ENCODE assay signal across 8 cellular contexts in the genomic region with DNA sequence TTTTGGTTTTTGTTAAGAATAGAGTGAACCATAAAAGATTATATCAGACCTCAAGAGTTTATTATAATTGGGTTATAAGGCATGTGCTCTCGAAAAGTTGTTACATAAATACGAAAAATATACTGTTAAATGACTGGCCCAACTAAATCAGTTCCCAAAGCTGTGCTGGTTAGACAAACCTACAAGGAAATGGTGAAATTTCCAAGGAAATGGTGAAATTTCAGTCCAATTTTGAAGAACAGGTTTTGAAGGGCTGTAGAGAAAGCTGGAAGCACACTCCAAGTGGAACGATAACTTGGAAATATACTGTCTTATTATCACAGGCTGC. TPM values are rescaled to one million over a fixed set of nuclear protein-coding genes. Genes with fewer than 3 reads are reported as not detected.
DNase-seq lines count a peak whose midpoint lies in the region; ATAC-seq, FAIRE-seq and TF ChIP-seq lines count a peak whose summit lies in the region.

No MANE protein-coding gene starts in this region.

- H3K9ac ChIP-seq in MM.1S (ENCODE audit: low read length): peak overlapping the region; percentile 86

- TF ChIP-seq CTCF in BE2C (IDR thresholded peaks at IDR 0.05; ENCODE audit: low read depth, low read length): no peak
- no peak for TF ChIP-seq CTCF in MM.1S (IDR thresholded peaks at IDR 0.05; ENCODE audit: low read length)
- TF ChIP-seq CTCF in pancreas (IDR thresholded peaks at IDR 0.05): no peak

- no peak overlapping the region for H3K27ac Mint-ChIP-seq in activated CD4-positive, alpha-beta memory T cell treated with anti-CD3 and anti-CD28 coated beads, Interleukin-2, amount 10 ng/mL, durations not matched to agents 7 days and 5 days
- H3K27ac Mint-ChIP-seq in activated naive CD8-positive, alpha-beta T cell treated with anti-CD3 and anti-CD28 coated beads, Interleukin-2, amount 50 U/mL, for 24 hours: no peak overlapping the region

- CTCF ChIA-PET in activated CD4-positive, alpha-beta memory T cell treated with anti-CD3 and anti-CD28 coated beads, Interleukin-2, amount 10 ng/mL, durations not matched to agents 7 days and 5 days (lab: Charles Lee): interaction anchor here (0.9 to 3.5 kb wide), 11 partner anchors 9 to 674 kb away, joined by 3 to 46 read pairs (median 6); a partner anchor contains a TSS

- peaks cover 7% of the 10 kb centered on the region; the same call in 1 of the 2 replicates for H3F3A ChIP-seq in MM.1S (ENCODE audit: insufficient read depth, low read length)

- intact Hi-C loops in pancreas (cut with DNase I): no loop called here

- ATAC-seq in pancreas (no peak), HG02884 (IDR thresholded peaks at IDR 0.05; ENCODE audit: unreplicated experiment) (no peak)
- no peak for ATAC-seq in activated naive CD8-positive, alpha-beta T cell treated with anti-CD3 and anti-CD28 coated beads, Interleukin-2, amount 50 U/mL, for 24 hours

- H3K27me3 ChIP-seq in BE2C (no peaks in the 10 kb centered on the region), MM.1S (replicated peaks; ENCODE audit: insufficient read depth, low read length) (no peaks in the 10 kb centered on the region), esophagus (ENCODE audit: control insufficient read depth in 1 of 2, insufficient read depth in 2 of 2, low read length in 2 of 2) (no peaks in the 10 kb centered on the region), pancreas (no peaks in the 10 kb centered on the region)

- no peaks in the 10 kb centered on the region for H4K20me1 ChIP-seq in MM.1S (ENCODE audit: insufficient read depth, low read length)

- 2% methylated on average over 3 of the region's 3 CpGs for WGBS in esophagus, 2 donors
- 1 to 4% methylated on average over 3 of the region's 3 CpGs for WGBS in pancreas, 2 donors

- H3K9me2 ChIP-seq in MM.1S (replicated peaks; ENCODE audit: insufficient read depth, low read length): no peaks in the 10 kb centered on the region

- no peak for DNase-seq in BE2C
- no peak for DNase-seq in MM.1S
- no peak for DNase-seq in pancreas
- DNase-seq in NOMO-1 treated with dmso at 0.1 percent for 144 hours (lab: John Stamatoyannopoulos, UW; ENCODE audit: unreplicated experiment): no peak
- no peak for DNase-seq in activated CD4-positive, alpha-beta memory T cell treated with anti-CD3 and anti-CD28 coated beads, Interleukin-2, amount 10 ng/mL, durations not matched to agents 7 days and 5 days
- no peak for DNase-seq in activated naive CD8-positive, alpha-beta T cell treated with anti-CD3 and anti-CD28 coated beads, Interleukin-2, amount 50 U/mL, for 24 hours

- no peak overlapping the region for H3K4me3 Mint-ChIP-seq in activated CD4-positive, alpha-beta memory T cell treated with anti-CD3 and anti-CD28 coated beads, Interleukin-2, amount 10 ng/mL, durations not matched to agents 7 days and 5 days
- H3K4me3 Mint-ChIP-seq in activated naive CD8-positive, alpha-beta T cell treated with anti-CD3 and anti-CD28 coated beads, Interleukin-2, amount 50 U/mL, for 24 hours: no peak overlapping the region

- POLR2A ChIA-PET in activated CD4-positive, alpha-beta memory T cell treated with anti-CD3 and anti-CD28 coated beads, Interleukin-2, amount 10 ng/mL, durations not matched to agents 7 days and 5 days (lab: Charles Lee): interaction anchor here (1.0 to 2.7 kb wide), 13 partner anchors 9 to 685 kb away, joined by 3 to 34 read pairs (median 8); a partner anchor contains a TSS

- H3K9me3 ChIP-seq in BE2C (no peaks in the 10 kb centered on the region), MM.1S (replicated peaks; ENCODE audit: insufficient read depth, low read length) (no peaks in the 10 kb centered on the region), esophagus (ENCODE audit: control insufficient read depth in 2 of 2, insufficient read depth in 1 of 2, low read depth in 1 of 2, low read length in 1 of 2) (no peaks in the 10 kb centered on the region), pancreas (no peaks in the 10 kb centered on the region)

- peak overlapping the region; percentile 96 for H3K4me3 ChIP-seq in BE2C (ENCODE audit: low read depth, low read length)
- H3K4me3 ChIP-seq in MM.1S (ENCODE audit: low read length): peak overlapping the region; percentile 97
- peak overlapping the region; percentile 83 to 94 for H3K4me3 ChIP-seq in esophagus (ENCODE audit: low read depth in 1 of 2, low read length in 2 of 2)
- peak overlapping the region; percentile 62 to 79 (median 76) for H3K4me3 ChIP-seq in pancreas

- no peaks in the 10 kb centered on the region for H3K36me3 ChIP-seq in BE2C
- no peaks in the 10 kb centered on the region for H3K36me3 ChIP-seq in MM.1S (replicated peaks; ENCODE audit: insufficient read depth, low read length)
- no peaks in the 10 kb centered on the region for H3K36me3 ChIP-seq in esophagus (ENCODE audit: control insufficient read depth in 2 of 2, insufficient read depth in 2 of 2, low read length in 1 of 2)
- H3K36me3 ChIP-seq in pancreas: no peaks in the 10 kb centered on the region

- H3K36me3 Mint-ChIP-seq in activated CD4-positive, alpha-beta memory T cell treated with anti-CD3 and anti-CD28 coated beads, Interleukin-2, amount 10 ng/mL, durations not matched to agents 7 days and 5 days (ENCODE audit: low read depth): no peaks in the 10 kb centered on the region
- H3K36me3 Mint-ChIP-seq in activated naive CD8-positive, alpha-beta T cell treated with anti-CD3 and anti-CD28 coated beads, Interleukin-2, amount 50 U/mL, for 24 hours (ENCODE audit: low read depth): no peaks in the 10 kb centered on the region

- peaks cover 51% of the 10 kb centered on the region for H3K79me2 ChIP-seq in MM.1S (ENCODE audit: low read length)

- H3K27ac ChIP-seq in MM.1S (ENCODE audit: low read length) (peak overlapping the region; percentile 42; the same call in 1 of the 2 replicates), esophagus (ENCODE audit: low read depth in 2 of 2, low read length in 1 of 2) (peak overlapping the region; percentile 77 to 93), pancreas (peak overlapping the region; percentile 25 to 88 (median 86))

- H3K4me1 ChIP-seq in BE2C (no peaks in the 10 kb centered on the region), MM.1S (ENCODE audit: low read length) (0 out of 2 replicates have a peak, but pooled peaks cover 3% of the 10 kb centered on the region), esophagus (ENCODE audit: control insufficient read depth in 2 of 2, insufficient read depth in 2 of 2, low read length in 1 of 2) (no peaks in the 10 kb centered on the region), pancreas (peaks cover 0 to 29% (median 6%) of the 10 kb centered on the region in 3 donors)

- no peak for FAIRE-seq in pancreas (lab: Jason Lieb, UNC)

- H2AFZ ChIP-seq in MM.1S (ENCODE audit: low read length): peak overlapping the region; percentile 97

- H3K4me1 Mint-ChIP-seq in activated CD4-positive, alpha-beta memory T cell treated with anti-CD3 and anti-CD28 coated beads, Interleukin-2, amount 10 ng/mL, durations not matched to agents 7 days and 5 days: peaks cover 14% of the 10 kb centered on the region
- H3K4me1 Mint-ChIP-seq in activated naive CD8-positive, alpha-beta T cell treated with anti-CD3 and anti-CD28 coated beads, Interleukin-2, amount 50 U/mL, for 24 hours: peaks cover 9% of the 10 kb centered on the region

- H3K27me3 Mint-ChIP-seq in activated CD4-positive, alpha-beta memory T cell treated with anti-CD3 and anti-CD28 coated beads, Interleukin-2, amount 10 ng/mL, durations not matched to agents 7 days and 5 days: no peaks in the 10 kb centered on the region
- H3K27me3 Mint-ChIP-seq in activated naive CD8-positive, alpha-beta T cell treated with anti-CD3 and anti-CD28 coated beads, Interleukin-2, amount 50 U/mL, for 24 hours: no peaks in the 10 kb centered on the region

- peak overlapping the region; percentile 76 for H3K4me2 ChIP-seq in MM.1S (ENCODE audit: low read depth, low read length)

- H3K9me3 Mint-ChIP-seq in activated CD4-positive, alpha-beta memory T cell treated with anti-CD3 and anti-CD28 coated beads, Interleukin-2, amount 10 ng/mL, durations not matched to agents 7 days and 5 days: no peaks in the 10 kb centered on the region
- H3K9me3 Mint-ChIP-seq in activated naive CD8-positive, alpha-beta T cell treated with anti-CD3 and anti-CD28 coated beads, Interleukin-2, amount 50 U/mL, for 24 hours: no peaks in the 10 kb centered on the region

RNA-seq across cellular contexts. Expression of a gene that starts 0.4 kb away (rescaled TPM):
- 19.5 TPM for polyA plus RNA-seq in BE2C (2012; ENCODE audit: insufficient read depth, insufficient read length, low read depth)
- polyA plus RNA-seq in esophagus (10 to 100 TPM in 1 of 2 donors, 1 to 10 TPM in 1; 6.7 to 10.3 TPM), pancreas (10 to 100 TPM in 1 of 2 donors, 1 to 10 TPM in 1; 6.1 to 11.4 TPM)
- total RNA-seq in pancreas: 10 to 100 TPM in 4 of 6 donors, 1 to 10 TPM in 2; 7.2 to 11.6 (median 10.7) TPM
- 10 to 100 TPM; 17.6 to 19.2 TPM for total RNA-seq in activated CD4-positive, alpha-beta memory T cell treated with anti-CD3 and anti-CD28 coated beads, Interleukin-2, amount 10 ng/mL, durations not matched to agents 7 days and 5 days

RNA-seq across cellular contexts. Expression of a gene that starts 29.4 kb away (rescaled TPM):
- polyA plus RNA-seq in BE2C (2012; ENCODE audit: insufficient read depth, insufficient read length, low read depth): 15.8 TPM
- polyA plus RNA-seq in esophagus (10 to 100 TPM in 1 of 2 donors, 1 to 10 TPM in 1; 2.8 to 10.1 TPM), pancreas (1 to 10 TPM; 2.6 to 8.7 TPM)
- total RNA-seq in pancreas: 10 to 100 TPM in 5 of 6 donors, 1 to 10 TPM in 1; 9.9 to 15.7 (median 11.9) TPM
- 10 to 100 TPM; 11.0 to 11.7 TPM for total RNA-seq in activated CD4-positive, alpha-beta memory T cell treated with anti-CD3 and anti-CD28 coated beads, Interleukin-2, amount 10 ng/mL, durations not matched to agents 7 days and 5 days
